ENCODE assay signal across 9 cellular contexts in the genomic region with DNA sequence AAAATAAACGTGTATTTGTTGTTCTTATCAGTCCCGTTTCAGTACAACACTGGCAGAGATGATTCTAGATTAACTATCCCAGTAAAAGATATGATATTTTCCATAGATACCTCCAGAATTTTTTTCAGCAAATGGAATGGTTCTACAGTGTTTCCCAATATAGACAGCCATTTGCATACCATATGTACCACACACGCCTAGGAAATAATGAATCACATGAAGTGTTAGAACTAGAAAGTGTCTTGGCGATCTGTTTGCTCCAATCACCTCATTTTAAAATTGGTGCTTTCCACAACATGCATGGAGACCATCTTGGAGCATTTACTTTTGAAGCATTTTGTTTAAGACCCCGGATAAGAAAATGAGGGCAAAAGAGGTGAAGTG. TPM values are rescaled to one million over a fixed set of nuclear protein-coding genes. Genes with fewer than 3 reads are reported as not detected.
DNase-seq lines count a peak whose midpoint lies in the region; ATAC-seq, FAIRE-seq and TF ChIP-seq lines count a peak whose summit lies in the region.
"Had no signal": no experiment of that assay in that cellular context is flagged by ENCODE, and none has a peak within 500 bp of the region (broad histone marks: within the 10 kb centered on the region; RNA-seq: fewer than 3 reads in every experiment).

No MANE protein-coding gene starts in this region.

- no peaks in the 10 kb centered on the region for H3K36me3 ChIP-seq in keratinocyte (ENCODE audit: control insufficient read depth in 2 of 2, extremely low read depth in 1 of 2, insufficient read depth in 2 of 2, low read length in 2 of 2)
- H3K36me3 ChIP-seq in tibial artery: no peaks in the 10 kb centered on the region

- no peaks in the 10 kb centered on the region for H3K9me3 Mint-ChIP-seq in activated T-cell treated with anti-CD3 and anti-CD28 coated beads, Interleukin-2, amount 50 U/mL, for 24 hours
- no peaks in the 10 kb centered on the region for H3K9me3 Mint-ChIP-seq in activated T-helper 1 cell treated with anti-CD3 and anti-CD28 coated beads, Interleukin-12 subunit alpha, Interleukin-12 subunit beta, Interleukin-2, Interleukin-4 antibody, amounts not matched to agents 30 ng/mL and 10 ng/mL and 1 ng/mL, durations not matched to agents 14 hours and 24 hours and 36 hours

- peaks cover 27% of the 10 kb centered on the region for H3K4me1 Mint-ChIP-seq in activated T-cell treated with anti-CD3 and anti-CD28 coated beads, Interleukin-2, amount 50 U/mL, for 24 hours (ENCODE audit: low read depth)
- H3K4me1 Mint-ChIP-seq in activated T-helper 1 cell treated with anti-CD3 and anti-CD28 coated beads, Interleukin-12 subunit alpha, Interleukin-12 subunit beta, Interleukin-2, Interleukin-4 antibody, amounts not matched to agents 30 ng/mL and 10 ng/mL and 1 ng/mL, durations not matched to agents 14 hours and 24 hours and 36 hours (ENCODE audit: low read depth): peaks cover 22% of the 10 kb centered on the region

- intact Hi-C loops in activated T-helper 1 cell treated with anti-CD3 and anti-CD28 coated beads, Interleukin-12 subunit alpha, Interleukin-12 subunit beta, Interleukin-2, Interleukin-4 antibody, amounts not matched to agents 30 ng/mL and 10 ng/mL and 1 ng/mL, durations not matched to agents 14 hours and 24 hours and 36 hours (cut with micrococcal nuclease): loop anchor here (1.0 to 5.0 kb wide), 3 partner anchors 8 to 84 kb away; a partner anchor contains a TSS
- intact Hi-C loops in tibial artery (cut with DNase I; ENCODE audit: low total_unique reads) (no loop called here), left colon (cut with DNase I, micrococcal nuclease) (no loop called here)

- H3K27me3 ChIP-seq in keratinocyte (ENCODE audit: control insufficient read depth, extremely low read depth, insufficient read depth, low read length): peaks cover 5% of the 10 kb centered on the region
- H3K27me3 ChIP-seq in tibial artery: no peaks in the 10 kb centered on the region

- peak overlapping the region in 2 of 3 experiments; percentile 34 to 36 for H3K4me3 ChIP-seq in keratinocyte (ENCODE audit: control insufficient read depth in 2 of 3, extremely low read depth in 1 of 3, insufficient read depth in 2 of 3, low read depth in 1 of 3, low read length in 3 of 3)
- peak overlapping the region; percentile 58 to 61 for H3K4me3 ChIP-seq in tibial artery

- peak overlapping the region; percentile 74 for H3K4me3 Mint-ChIP-seq in activated T-cell treated with anti-CD3 and anti-CD28 coated beads, Interleukin-2, amount 50 U/mL, for 24 hours
- H3K4me3 Mint-ChIP-seq in activated T-helper 1 cell treated with anti-CD3 and anti-CD28 coated beads, Interleukin-12 subunit alpha, Interleukin-12 subunit beta, Interleukin-2, Interleukin-4 antibody, amounts not matched to agents 30 ng/mL and 10 ng/mL and 1 ng/mL, durations not matched to agents 14 hours and 24 hours and 36 hours: peak overlapping the region; percentile 81

- H3K27ac ChIP-seq in keratinocyte (ENCODE audit: control insufficient read depth, insufficient read depth, low read length): no peak overlapping the region
- peak overlapping the region; percentile 14 to 52 for H3K27ac ChIP-seq in tibial artery

- H3K4me2 ChIP-seq in keratinocyte (ENCODE audit: control insufficient read depth, extremely low read depth, insufficient read depth, low read depth, low read length): peak overlapping the region; percentile 52

- no peaks in the 10 kb centered on the region for H4K20me1 ChIP-seq in keratinocyte (ENCODE audit: control insufficient read depth, extremely low read depth, insufficient read depth, low read length)

- no peak overlapping the region for H2AFZ ChIP-seq in keratinocyte (ENCODE audit: control insufficient read depth, low read length)

- H3K9ac ChIP-seq in keratinocyte (ENCODE audit: control insufficient read depth, extremely low read depth, insufficient read depth, low read length): peak overlapping the region; percentile 16

- ATAC-seq in HG02840 (IDR thresholded peaks at IDR 0.05; ENCODE audit: low FRiP score, unreplicated experiment) (no peak), left colon (no peak)

- no peaks in the 10 kb centered on the region for H3K9me1 ChIP-seq in keratinocyte (ENCODE audit: control insufficient read depth, extremely low read depth, insufficient read depth, low read length)

- dilution Hi-C loops in keratinocyte (cut with MboI; ENCODE audit: extremely low pct_ligation_motif_present, low sequenced_read_pairs): no loop called here

- H3K36me3 Mint-ChIP-seq in activated T-cell treated with anti-CD3 and anti-CD28 coated beads, Interleukin-2, amount 50 U/mL, for 24 hours (ENCODE audit: low read depth): no peaks in the 10 kb centered on the region
- H3K36me3 Mint-ChIP-seq in activated T-helper 1 cell treated with anti-CD3 and anti-CD28 coated beads, Interleukin-12 subunit alpha, Interleukin-12 subunit beta, Interleukin-2, Interleukin-4 antibody, amounts not matched to agents 30 ng/mL and 10 ng/mL and 1 ng/mL, durations not matched to agents 14 hours and 24 hours and 36 hours (ENCODE audit: low read depth): peaks cover 2% of the 10 kb centered on the region

- no peak for DNase-seq in activated T-cell treated with anti-CD3 and anti-CD28 coated beads, Interleukin-2, amount 50 U/mL, for 24 hours
- no peak for DNase-seq in activated T-cell treated with anti-CD3 and anti-CD28 coated beads, Interleukin-2, amount 50 U/mL, for 48 hours
- DNase-seq in activated T-helper 1 cell treated with anti-CD3 and anti-CD28 coated beads, Interleukin-12 subunit alpha, Interleukin-12 subunit beta, Interleukin-2, Interleukin-4 antibody, amounts not matched to agents 30 ng/mL and 10 ng/mL and 1 ng/mL, durations not matched to agents 14 hours and 24 hours and 36 hours (ENCODE audit: low spot score): no peak
- DNase-seq in keratinocyte (ENCODE audit: low read depth, low spot score) (no peak), tibial artery (no peak), NCI-H1105 (lab: John Stamatoyannopoulos, UW) (no peak), left colon (no peak)

- TF ChIP-seq CTCF in keratinocyte (optimal IDR thresholded peaks at IDR 0.05 in 1 of 3, IDR thresholded peaks at IDR 0.05 in 1 of 3, conservative IDR thresholded peaks at IDR 0.05 in 1 of 3; ENCODE audit: extremely low read depth in 1 of 3, insufficient read depth in 2 of 3, low read length in 3 of 3) (no peak), tibial artery (IDR thresholded peaks at IDR 0.05) (no peak)

- peak overlapping the region; percentile 76 for H3K27ac Mint-ChIP-seq in activated T-cell treated with anti-CD3 and anti-CD28 coated beads, Interleukin-2, amount 50 U/mL, for 24 hours
- peak overlapping the region; percentile 76 for H3K27ac Mint-ChIP-seq in activated T-helper 1 cell treated with anti-CD3 and anti-CD28 coated beads, Interleukin-12 subunit alpha, Interleukin-12 subunit beta, Interleukin-2, Interleukin-4 antibody, amounts not matched to agents 30 ng/mL and 10 ng/mL and 1 ng/mL, durations not matched to agents 14 hours and 24 hours and 36 hours

- no peaks in the 10 kb centered on the region for H3K79me2 ChIP-seq in keratinocyte (ENCODE audit: control insufficient read depth, insufficient read depth, low read length)

- no peak for FAIRE-seq in keratinocyte (lab: Jason Lieb, UNC)

- peaks cover 27% of the 10 kb centered on the region for H3K27me3 Mint-ChIP-seq in activated T-cell treated with anti-CD3 and anti-CD28 coated beads, Interleukin-2, amount 50 U/mL, for 24 hours
- peaks cover 49% of the 10 kb centered on the region for H3K27me3 Mint-ChIP-seq in activated T-helper 1 cell treated with anti-CD3 and anti-CD28 coated beads, Interleukin-12 subunit alpha, Interleukin-12 subunit beta, Interleukin-2, Interleukin-4 antibody, amounts not matched to agents 30 ng/mL and 10 ng/mL and 1 ng/mL, durations not matched to agents 14 hours and 24 hours and 36 hours (ENCODE audit: insufficient read depth)

- no peaks in the 10 kb centered on the region for H3K9me3 ChIP-seq in keratinocyte (ENCODE audit: control insufficient read depth, low read depth, low read length)
- H3K9me3 ChIP-seq in tibial artery: no peaks in the 10 kb centered on the region

- peaks cover 18% of the 10 kb centered on the region for H3K4me1 ChIP-seq in keratinocyte (ENCODE audit: control insufficient read depth, extremely low read depth, insufficient read depth, low read length)
- H3K4me1 ChIP-seq in tibial artery: peaks cover 0 to 22% (median 16%) of the 10 kb centered on the region in 4 donors

RNA-seq across cellular contexts. Expression of a gene that starts 2.0 kb away (rescaled TPM):
- 0.13 and 0.17 TPM in 2 replicates for total RNA-seq in activated T-helper 1 cell treated with anti-CD3 and anti-CD28 coated beads, Interleukin-12 subunit alpha, Interleukin-12 subunit beta, Interleukin-2, Interleukin-4 antibody, amounts not matched to agents 30 ng/mL and 10 ng/mL and 1 ng/mL, durations not matched to agents 14 hours and 24 hours and 36 hours
- not detected in 3 replicates for polyA plus RNA-seq in keratinocyte
- polyA plus RNA-seq in keratinocyte (2011; ENCODE audit: low read depth): not detected
- polyA plus RNA-seq in keratinocyte (2011; cell fraction: cytosol; rRNA removed): not detected in 2 replicates
- 0.04 TPM in 1 of 2 replicates, not detected in the other for polyA plus RNA-seq in keratinocyte (2011; cell fraction: nucleus; rRNA removed)
- not detected in 2 replicates for polyA plus RNA-seq in keratinocyte (2012; ENCODE audit: low replicate concordance)
- 0.06 TPM in 1 of 3 replicates, not detected in the others for polyA minus RNA-seq in keratinocyte
- polyA minus RNA-seq in keratinocyte (2011; cell fraction: cytosol; rRNA and poly(A)+ RNA removed): not detected
- not detected in 2 replicates for polyA minus RNA-seq in keratinocyte (2011; cell fraction: nucleus; rRNA and poly(A)+ RNA removed)
- 1 to 10 TPM in 1 of 2 donors, under 1 TPM in 1; 0.22 to 1.1 TPM for total RNA-seq in left colon
- total RNA-seq: Daoy had no signal

RNA-seq across cellular contexts. Expression of a gene that starts 8.5 kb away (rescaled TPM):
- total RNA-seq in activated T-helper 1 cell treated with anti-CD3 and anti-CD28 coated beads, Interleukin-12 subunit alpha, Interleukin-12 subunit beta, Interleukin-2, Interleukin-4 antibody, amounts not matched to agents 30 ng/mL and 10 ng/mL and 1 ng/mL, durations not matched to agents 14 hours and 24 hours and 36 hours: 50.4 and 52.7 TPM in 2 replicates
- polyA plus RNA-seq in keratinocyte: 7.4 to 13.5 TPM (median 13.1 TPM) in 3 replicates
- 5.2 TPM for polyA plus RNA-seq in keratinocyte (2011; ENCODE audit: low read depth)
- 3.2 and 4.3 TPM in 2 replicates for polyA plus RNA-seq in keratinocyte (2011; cell fraction: cytosol; rRNA removed)
- polyA plus RNA-seq in keratinocyte (2011; cell fraction: nucleus; rRNA removed): 26.0 and 37.1 TPM in 2 replicates
- polyA plus RNA-seq in keratinocyte (2012; ENCODE audit: low replicate concordance): 8.0 and 9.4 TPM in 2 replicates
- 11.5 to 62.8 TPM (median 50.2 TPM) in 3 replicates for polyA minus RNA-seq in keratinocyte
- 12.5 TPM for polyA minus RNA-seq in keratinocyte (2011; cell fraction: cytosol; rRNA and poly(A)+ RNA removed)
- polyA minus RNA-seq in keratinocyte (2011; cell fraction: nucleus; rRNA and poly(A)+ RNA removed): 115 and 184 TPM in 2 replicates
- 10 to 100 TPM; 55.2 to 57.2 TPM for total RNA-seq in left colon
